26 cellular contexts compared by ENCODE assay signal in the genomic region with DNA sequence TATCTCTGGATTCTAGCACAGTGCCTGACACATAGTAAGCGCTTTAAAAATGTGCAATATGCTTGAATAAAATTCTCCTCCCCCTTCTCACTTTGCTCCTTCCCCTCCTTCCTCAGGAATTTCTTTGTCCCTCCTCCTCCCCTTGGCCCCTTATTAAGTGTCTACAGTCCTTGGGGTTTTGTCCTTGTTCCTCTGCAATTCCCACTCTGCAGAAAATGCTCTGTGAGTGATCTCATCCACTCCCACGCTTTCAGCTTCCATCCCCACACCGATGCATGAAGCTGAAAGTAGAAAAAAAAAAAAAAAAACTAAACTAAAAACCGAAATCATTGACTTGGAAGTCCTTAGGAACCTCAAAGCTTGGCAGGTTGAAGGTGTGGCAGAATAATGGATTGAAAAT.
"Had no signal": no experiment of that assay in that cellular context is flagged by ENCODE, and none has a peak within 500 bp of the region (broad histone marks: within the 10 kb centered on the region; RNA-seq: fewer than 3 reads in every experiment).

No MANE protein-coding gene starts in this region.

- H3K4me3 Mint-ChIP-seq: natural killer cell had no signal

- ATAC-seq: foreskin keratinocyte; gastroesophageal sphincter; heart left ventricle; left colon; natural killer cell; pancreas; stimulated activated naive CD8-positive, alpha-beta T cell treated with anti-CD3 and anti-CD28 coated beads, Interleukin-15, Interleukin-2, amounts not matched to agents 100 U/mL and 50 U/mL, for 24 hours had no signal

- H3K9me3 ChIP-seq: esophagus muscularis mucosa, heart left ventricle, lower lobe of right lung, pancreas, right lobe of liver, suprapubic skin, thyroid gland, vagina had no signal

- H3K27ac ChIP-seq: dorsolateral prefrontal cortex, esophagus muscularis mucosa, foreskin keratinocyte, gastroesophageal sphincter, heart left ventricle, left ventricle myocardium inferior, lower lobe of right lung, pancreas, right lobe of liver, suprapubic skin, thyroid gland, vagina had no signal

- H3K9me3 Mint-ChIP-seq: natural killer cell had no signal

- H3K27me3 ChIP-seq: dorsolateral prefrontal cortex, pancreas, right lobe of liver, suprapubic skin, thyroid gland, vagina had no signal

- H3K4me1 ChIP-seq: esophagus muscularis mucosa, foreskin keratinocyte, gastroesophageal sphincter, lower lobe of right lung, pancreas, right lobe of liver, thyroid gland, vagina had no signal

- H3K27ac Mint-ChIP-seq: natural killer cell had no signal

- DNase-seq: cerebellar nuclear complex; dorsolateral prefrontal cortex; effector CD4-positive, alpha-beta T cell; foreskin keratinocyte; heart left ventricle; hippocampal formation; kidney glomerular epithelial cell; left colon; left ventricle myocardium inferior; lower lobe of right lung; natural killer cell; occipital lobe; pancreas; right lobe of liver; stimulated activated CD4-positive, alpha-beta T cell treated with anti-CD3 and anti-CD28 coated beads, Interleukin-12 subunit alpha, Interleukin-12 subunit beta, amount 100 ng/mL, for 4 hours; stimulated activated CD4-positive, alpha-beta T cell treated with anti-CD3 and anti-CD28 coated beads, Interleukin-1b, Interleukin-23, amount 100 ng/mL, for 48 hours; stimulated activated CD4-positive, alpha-beta T cell treated with anti-CD3 and anti-CD28 coated beads, Interleukin-4, amount 100 ng/mL, for 1 hour; stimulated activated CD8-positive, alpha-beta memory T cell treated with anti-CD3 and anti-CD28 coated beads, Interleukin-4, amount 100 ng/mL, for 48 hours; stimulated activated naive CD8-positive, alpha-beta T cell treated with anti-CD3 and anti-CD28 coated beads, Interleukin-15, Interleukin-2, amounts not matched to agents 100 U/mL and 50 U/mL, for 24 hours; thyroid gland; trophoblast cell had no signal

- H3K36me3 Mint-ChIP-seq: natural killer cell had no signal

- H3K4me3 ChIP-seq: dorsolateral prefrontal cortex, esophagus muscularis mucosa, gastroesophageal sphincter, heart left ventricle, left ventricle myocardium inferior, lower lobe of right lung, pancreas, right lobe of liver, smooth muscle cell, suprapubic skin, thyroid gland, vagina had no signal

- H3K36me3 ChIP-seq: esophagus muscularis mucosa, gastroesophageal sphincter, heart left ventricle, left ventricle myocardium inferior, lower lobe of right lung, pancreas, right lobe of liver, suprapubic skin, thyroid gland, vagina had no signal
